In the genomic region with DNA sequence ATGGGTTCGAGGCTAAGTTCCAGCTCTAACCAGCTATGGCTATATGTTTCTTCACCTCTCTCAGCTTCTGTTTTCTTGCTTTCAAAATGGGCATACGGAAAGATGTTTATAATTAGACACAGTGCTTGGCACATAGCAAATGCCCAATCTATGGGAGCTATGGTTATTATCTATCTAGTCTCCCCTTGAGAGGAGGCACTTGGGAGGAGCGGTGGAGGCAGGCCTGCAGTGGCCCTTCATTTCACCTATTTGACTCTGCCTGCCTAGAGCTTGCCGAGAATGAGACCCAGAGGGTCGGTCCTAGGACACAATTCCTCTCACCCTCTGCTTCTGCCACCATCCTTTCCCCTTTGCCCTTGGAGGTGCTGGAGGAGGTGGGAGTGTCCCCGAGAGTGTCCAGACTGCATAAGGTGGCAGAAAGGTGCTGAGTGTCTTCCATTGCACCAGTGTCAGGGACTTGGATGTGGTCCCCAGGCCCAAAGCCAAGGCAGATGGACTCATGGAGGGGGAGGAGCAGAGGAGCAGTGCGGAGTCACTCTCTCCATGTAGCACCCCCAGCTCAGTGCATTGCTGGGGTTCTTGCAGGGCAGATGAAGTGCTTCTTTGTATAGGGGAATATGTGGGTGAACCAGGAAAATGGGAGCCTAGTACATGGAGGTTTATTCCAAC, we compare ENCODE assay signal across 21 cellular contexts. TPM values are rescaled to one million over a fixed set of nuclear protein-coding genes. Genes with fewer than 3 reads are reported as not detected.
A peak's percentile ranks its signal among the peaks of the same experiment; 100 is the strongest.
DNase-seq lines count a peak whose midpoint lies in the region; ATAC-seq, FAIRE-seq and TF ChIP-seq lines count a peak whose summit lies in the region.
"Had no signal": no experiment of that assay in that cellular context is flagged by ENCODE, and none has a peak within 500 bp of the region (broad histone marks: within the 10 kb centered on the region; RNA-seq: fewer than 3 reads in every experiment).

No MANE protein-coding gene starts in this region.

- WGBS in K562 (ENCODE audit: insufficient coverage, low coverage, missing lambda C conversion rate) = 27% methylated on average over 7 of the region's 7 CpGs
- 42 to 61% methylated on average over 7 of the region's 7 CpGs for WGBS in heart right ventricle, 2 donors
- 93% methylated on average over 7 of the region's 7 CpGs for WGBS in mammary epithelial cell (ENCODE audit: low coverage, missing lambda C conversion rate)

- no peak overlapping the region for H3K27ac ChIP-seq in CD8-positive, alpha-beta T cell (ENCODE audit: low read depth, low read length)
- H3K27ac ChIP-seq in K562 (ENCODE audit: extremely low read depth, low read depth, low read length) (no peak overlapping the region), heart right ventricle (peak overlapping the region in 9 of 10 donors; percentile 32 to 85 (median 50)), mammary epithelial cell (ENCODE audit: insufficient read depth, low read depth, low read length) (no peak overlapping the region)
- H3K27ac ChIP-seq: C4-2B, PC-9 had no signal

- H3K36me3 Mint-ChIP-seq in CD8-positive, alpha-beta T cell = no peaks in the 10 kb centered on the region
- H3K36me3 Mint-ChIP-seq in nephron progenitor cell (ENCODE audit: low read depth) = no peaks in the 10 kb centered on the region

- in situ Hi-C loops in K562 (cut with MboI) (loop anchor here (25.0 kb wide), 1 partner anchor 110 kb away; no protein-coding TSS in a partner anchor), mammary epithelial cell (cut with MboI; ENCODE audit: low sequenced_read_pairs in 2 of 2) (no loop called here)

- H3K27ac Mint-ChIP-seq in CD8-positive, alpha-beta T cell = peak overlapping the region; percentile 55
- peak overlapping the region; percentile 63 for H3K27ac Mint-ChIP-seq in nephron progenitor cell
- H3K27ac Mint-ChIP-seq: GM23338 had no signal

- no peaks in the 10 kb centered on the region for H3K9me3 Mint-ChIP-seq in CD8-positive, alpha-beta T cell
- H3K9me3 Mint-ChIP-seq in nephron progenitor cell = no peaks in the 10 kb centered on the region
- H3K9me3 Mint-ChIP-seq: GM23338 had no signal

- dilution Hi-C loops in mammary epithelial cell (cut with HindIII; ENCODE audit: low sequenced_read_pairs) = no loop called here

- TF ChIP-seq RAD21 in K562 (CRISPR knock-in tag; conservative IDR thresholded peaks at IDR 0.05 in 1 of 2, IDR thresholded peaks at IDR 0.05 in 1 of 2) = no peak

- no peak for TF ChIP-seq POLR2A in K562 (conservative IDR thresholded peaks at IDR 0.05)

- no peaks in the 10 kb centered on the region for H3K27me3 Mint-ChIP-seq in CD8-positive, alpha-beta T cell (ENCODE audit: low read depth)
- H3K27me3 Mint-ChIP-seq in nephron progenitor cell (ENCODE audit: low read depth, poor library complexity) = peaks cover 18% of the 10 kb centered on the region

- H3K9ac ChIP-seq in K562 (ENCODE audit: insufficient read depth in 1 of 2, low read depth in 2 of 2, low read length in 2 of 2) (no peak overlapping the region), mammary epithelial cell (ENCODE audit: insufficient read depth, low read length) (no peak overlapping the region)
- H3K9ac ChIP-seq: SK-N-SH had no signal

- no peak overlapping the region for H3K4me3 ChIP-seq in CD8-positive, alpha-beta T cell (ENCODE audit: low read depth, low read length)
- H3K4me3 ChIP-seq in K562 (no peak overlapping the region), heart right ventricle (no peak overlapping the region), mammary epithelial cell (replicated peaks in 1 of 3; ENCODE audit: insufficient read depth in 1 of 3, low read depth in 2 of 3, low read length in 3 of 3) (no peak overlapping the region)
- H3K4me3 ChIP-seq: A549, GM23338, PC-9 had no signal

- no peaks in the 10 kb centered on the region for H3K36me3 ChIP-seq in CD8-positive, alpha-beta T cell (ENCODE audit: insufficient read depth, low read length)
- H3K36me3 ChIP-seq in K562 (ENCODE audit: control insufficient read depth, insufficient read depth, low read length) (no peaks in the 10 kb centered on the region), heart right ventricle (no peaks in the 10 kb centered on the region), mammary epithelial cell (ENCODE audit: insufficient read depth, low read length) (no peaks in the 10 kb centered on the region)

- H4K20me1 ChIP-seq in K562 (replicated peaks; ENCODE audit: control insufficient read depth, insufficient read depth, low read length) (no peaks in the 10 kb centered on the region), mammary epithelial cell (ENCODE audit: insufficient read depth, low read length) (no peaks in the 10 kb centered on the region)

- H3K4me2 ChIP-seq in K562 (ENCODE audit: insufficient read depth, low read length) (no peak overlapping the region), mammary epithelial cell (ENCODE audit: insufficient read depth, low read depth, low read length) (no peak overlapping the region)
- H3K4me2 ChIP-seq: A549, GM23338, PC-9, SK-N-SH had no signal

- H3K27me3 ChIP-seq in CD8-positive, alpha-beta T cell (ENCODE audit: insufficient read depth, low read length) = no peaks in the 10 kb centered on the region
- H3K27me3 ChIP-seq in K562 (ENCODE audit: control insufficient read depth in 2 of 2, insufficient read depth in 2 of 2, low read length in 2 of 2) (peaks cover 0 to 30% of the 10 kb centered on the region in 2 experiments; a peak in 2 of 5 replicates), heart right ventricle (peaks cover 0 to 10% (median 3%) of the 10 kb centered on the region in 7 donors), mammary epithelial cell (ENCODE audit: insufficient read depth, low read length) (no peaks in the 10 kb centered on the region)

- BruUV-seq in K562 (replicated peaks; lab: Mats Ljungman, UMichigan) (no TSS peak), mammary epithelial cell (replicated peaks; lab: Mats Ljungman, UMichigan) (no TSS peak)

- H3K9me1 ChIP-seq in K562 (ENCODE audit: control insufficient read depth, insufficient read depth, low read length) = no peaks in the 10 kb centered on the region

- POLR2A ChIA-PET in CD8-positive, alpha-beta T cell (lab: Charles Lee) = no interaction called here
- POLR2A ChIA-PET in K562 (lab: Yijun Ruan, JAX) = interaction anchor here (0.6 to 1.1 kb wide), 2 partner anchors 10 to 17 kb away, joined by 3 read pairs; no protein-coding TSS in a partner anchor

- CTCF ChIA-PET in CD8-positive, alpha-beta T cell (lab: Charles Lee) = interaction anchor here (1.1 kb wide), 1 partner anchor 10 kb away, joined by 7 read pairs; no protein-coding TSS in a partner anchor
- CTCF ChIA-PET in K562 (lab: Yijun Ruan, JAX; ENCODE audit: low intra/inter-chr PET ratio) (no interaction called here), mammary epithelial cell (lab: Charles Lee; ENCODE audit: low non-redundant PET) (interaction anchor here (0.9 kb wide), 1 partner anchor 9 kb away, joined by 4 read pairs; a partner anchor contains a TSS)

- intact Hi-C loops in CD8-positive, alpha-beta T cell (cut with DNase I, micrococcal nuclease) = no loop called here
- intact Hi-C loops in K562 (cut with micrococcal nuclease) = no loop called here
- intact Hi-C loops in heart right ventricle (cut with DNase I) = loop anchor here in 1 of 10 donors (5.0 kb wide), 1 partner anchor 85 kb away; no protein-coding TSS in a partner anchor
- intact Hi-C loops in mammary epithelial cell (cut with micrococcal nuclease) = no loop called here

- peaks cover 41% of the 10 kb centered on the region for H3K4me1 Mint-ChIP-seq in CD8-positive, alpha-beta T cell (ENCODE audit: low read depth)
- peaks cover 3% of the 10 kb centered on the region for H3K4me1 Mint-ChIP-seq in nephron progenitor cell

- no peak overlapping the region for H3K4me3 Mint-ChIP-seq in CD8-positive, alpha-beta T cell
- H3K4me3 Mint-ChIP-seq in nephron progenitor cell = no peak overlapping the region
- H3K4me3 Mint-ChIP-seq: GM23338 had no signal

- ATAC-seq in CD8-positive, alpha-beta T cell = no peak
- ATAC-seq in K562 (peak; percentile 25; the same call in 2 of the 3 replicates), heart right ventricle (peak in 7 of 8 donors; percentile 32 to 69 (median 60)), HG02798 (IDR thresholded peaks at IDR 0.05; ENCODE audit: poor library complexity, unreplicated experiment) (no peak), HG02763 (IDR thresholded peaks at IDR 0.05; ENCODE audit: unreplicated experiment) (no peak)
- ATAC-seq: GM23338 had no signal

- no peak for FAIRE-seq in K562 (lab: Jason Lieb, UNC)
- FAIRE-seq: A549 had no signal

- H3K79me2 ChIP-seq in K562 (ENCODE audit: control insufficient read depth, insufficient read depth, low read length) = no peaks in the 10 kb centered on the region
- H3K79me2 ChIP-seq in mammary epithelial cell (ENCODE audit: insufficient read depth, low read length) = no peaks in the 10 kb centered on the region

- H2AFZ ChIP-seq in K562 (ENCODE audit: low read depth, low read length) (no peak overlapping the region), mammary epithelial cell (ENCODE audit: low read depth, low read length) (no peak overlapping the region)
- H2AFZ ChIP-seq: GM23338, PC-9 had no signal

- H3K9me3 ChIP-seq in CD8-positive, alpha-beta T cell (ENCODE audit: low read length) = no peaks in the 10 kb centered on the region
- H3K9me3 ChIP-seq in K562 (replicated peaks; ENCODE audit: control insufficient read depth, insufficient read depth, low read depth, low read length) (peaks cover 3% of the 10 kb centered on the region; the same call in 1 of the 2 replicates), heart right ventricle (no peaks in the 10 kb centered on the region), mammary epithelial cell (replicated peaks; ENCODE audit: insufficient read depth, low read length) (no peaks in the 10 kb centered on the region)
- H3K9me3 ChIP-seq: A549, Caco-2, SK-N-SH had no signal

- no peak for TF ChIP-seq EP300 in K562 (IDR thresholded peaks at IDR 0.05; ENCODE audit: low read length)

- DNase-seq in CD8-positive, alpha-beta T cell = no peak
- DNase-seq in K562 (ENCODE audit: extremely low read depth in 1 of 4, low spot score in 3 of 4) (no peak), heart right ventricle (peak in 1 of 2 donors; percentile 58), nephron progenitor cell (no peak), GM19240 (ENCODE audit: insufficient read length, low spot score) (no peak), mammary epithelial cell (no peak)
- DNase-seq: Caco-2, EL, KG1, NCI-H1417 treated with DMSO at 0.1 percent for 48 hours, NCI-H2029, NCI-H2171, NCI-H69, PC-9, SHP77, SK-N-SH had no signal

- H3K4me1 ChIP-seq in CD8-positive, alpha-beta T cell (ENCODE audit: insufficient read depth, low read length) = peaks cover 33% of the 10 kb centered on the region
- H3K4me1 ChIP-seq in K562 (replicated peaks in 1 of 2; ENCODE audit: control insufficient read depth in 2 of 2, insufficient read depth in 2 of 2, low read length in 2 of 2) = peaks cover 8 to 11% of the 10 kb centered on the region in 2 experiments; a peak in 4 of 5 replicates
- H3K4me1 ChIP-seq in heart right ventricle = peaks cover 5 to 41% (median 22%) of the 10 kb centered on the region in 9 donors
- H3K4me1 ChIP-seq in mammary epithelial cell (ENCODE audit: insufficient read depth, low read length) = peaks cover 15% of the 10 kb centered on the region
- H3K4me1 ChIP-seq: Caco-2 had no signal

- TF ChIP-seq CTCF in CD8-positive, alpha-beta T cell (IDR thresholded peaks at IDR 0.05) = no peak
- TF ChIP-seq CTCF in K562 (IDR thresholded peaks at IDR 0.05 in 2 of 3, conservative IDR thresholded peaks at IDR 0.05 in 1 of 3; ENCODE audit: insufficient read depth in 2 of 3, low read depth in 1 of 3, low read length in 3 of 3) (no peak), heart right ventricle (IDR thresholded peaks at IDR 0.05) (no peak), nephron progenitor cell (IDR thresholded peaks at IDR 0.05) (no peak), mammary epithelial cell (conservative IDR thresholded peaks at IDR 0.05 in 1 of 2, IDR thresholded peaks at IDR 0.05 in 1 of 2; ENCODE audit: extremely low read depth in 1 of 2, insufficient read depth in 1 of 2, low read depth in 1 of 2, low read length in 2 of 2) (no peak)

RNA-seq across cellular contexts. Expression of a gene that starts 9.0 kb away (rescaled TPM):
- 1 to 10 TPM; 1.7 to 1.9 TPM for total RNA-seq in CD8-positive, alpha-beta T cell
- 0.72 and 0.77 TPM in 2 replicates for total RNA-seq in K562 (2011; cell fraction: chromatin; rRNA removed; ENCODE audit: low replicate concordance)
- total RNA-seq in K562 (2011; cell fraction: nucleolus; rRNA removed) = 0.17 and 0.79 TPM in 2 replicates
- 0.66 and 0.76 TPM in 2 replicates for total RNA-seq in K562 (2011; cell fraction: nucleoplasm; rRNA removed)
- 0.12 and 0.45 TPM in 2 replicates for total RNA-seq in K562 (2014; rRNA removed)
- 0.11 and 0.13 TPM in 2 replicates for total RNA-seq in K562 (2014; rRNA removed; fragmentation: Illumina TruSeq; extraction: Trizol)
- total RNA-seq in K562 (2015; rRNA removed; fragmentation: Illumina TruSeq; extraction: Trizol) = 0.26 and 0.29 TPM in 2 replicates
- total RNA-seq in K562 (2021) = 0.20 and 0.31 TPM in 2 replicates
- polyA plus RNA-seq in K562 (2011; rRNA removed) = 0.14 and 0.47 TPM in 2 replicates
- 0.22 and 0.24 TPM in 2 replicates for polyA plus RNA-seq in K562 (2011; cell fraction: cytosol; rRNA removed)
- 1.2 and 1.8 TPM in 2 replicates for polyA plus RNA-seq in K562 (2011; cell fraction: nucleus; rRNA removed)
- polyA plus RNA-seq in K562 (2012) = 0.26 and 0.96 TPM in 2 replicates
- polyA plus RNA-seq in K562 (2014; fragmentation: Illumina TruSeq; extraction: Trizol) = 0.21 and 0.54 TPM in 2 replicates
- polyA plus RNA-seq in K562 (2014; fragmentation: Nextera tagmentation; extraction: Ambion mirVana) = under 1 TPM in 1 of 2 experiments, not detected in 1; 0.01 TPM
- 0.12 and 0.42 TPM in 2 replicates for polyA plus RNA-seq in K562 (2014; rRNA removed)
- polyA minus RNA-seq in K562 (2011; rRNA and poly(A)+ RNA removed) = not detected in 2 replicates
- not detected in 2 replicates for polyA minus RNA-seq in K562 (2011; cell fraction: cytosol; rRNA and poly(A)+ RNA removed)
- 0.40 and 0.89 TPM in 2 replicates for polyA minus RNA-seq in K562 (2011; cell fraction: nucleus; rRNA and poly(A)+ RNA removed)
- total RNA-seq in heart right ventricle = 10 to 100 TPM in 2 of 10 donors, 1 to 10 TPM in 3, under 1 TPM in 5; 0.19 to 13.5 (median 1.0) TPM
- polyA plus RNA-seq in heart right ventricle = 1 to 10 TPM; 3.2 to 3.7 TPM
- under 1 TPM; 0.45 to 0.50 TPM for total RNA-seq in mammary epithelial cell
- 0.15 TPM for polyA plus RNA-seq in mammary epithelial cell
- not detected for polyA minus RNA-seq in mammary epithelial cell

RNA-seq across cellular contexts. Expression of a gene that starts 42.2 kb away (rescaled TPM):
- total RNA-seq in CD8-positive, alpha-beta T cell = 100 to 1,000 TPM; 106 to 108 TPM
- 135 and 260 TPM in 2 replicates for total RNA-seq in K562 (2011; cell fraction: chromatin; rRNA removed; ENCODE audit: low replicate concordance)
- 174 and 175 TPM in 2 replicates for total RNA-seq in K562 (2011; cell fraction: nucleolus; rRNA removed)
- total RNA-seq in K562 (2011; cell fraction: nucleoplasm; rRNA removed) = 146 and 165 TPM in 2 replicates
- 121 and 126 TPM in 2 replicates for total RNA-seq in K562 (2014; rRNA removed)
- total RNA-seq in K562 (2014; rRNA removed; fragmentation: Illumina TruSeq; extraction: Trizol) = 61.7 and 65.6 TPM in 2 replicates
- 116 and 120 TPM in 2 replicates for total RNA-seq in K562 (2015; rRNA removed; fragmentation: Illumina TruSeq; extraction: Trizol)
- 112 and 139 TPM in 2 replicates for total RNA-seq in K562 (2021)
- polyA plus RNA-seq in K562 (2011; rRNA removed) = 80.7 and 176 TPM in 2 replicates
- 155 and 163 TPM in 2 replicates for polyA plus RNA-seq in K562 (2011; cell fraction: cytosol; rRNA removed)
- 215 and 278 TPM in 2 replicates for polyA plus RNA-seq in K562 (2011; cell fraction: nucleus; rRNA removed)
- 146 and 171 TPM in 2 replicates for polyA plus RNA-seq in K562 (2012)
- polyA plus RNA-seq in K562 (2014; fragmentation: Illumina TruSeq; extraction: Trizol) = 144 and 189 TPM in 2 replicates
- polyA plus RNA-seq in K562 (2014; fragmentation: Nextera tagmentation; extraction: Ambion mirVana) = 10 to 100 TPM; 18.7 to 19.8 TPM
- 123 and 128 TPM in 2 replicates for polyA plus RNA-seq in K562 (2014; rRNA removed)
- 58.0 and 78.3 TPM in 2 replicates for polyA minus RNA-seq in K562 (2011; rRNA and poly(A)+ RNA removed)
- polyA minus RNA-seq in K562 (2011; cell fraction: cytosol; rRNA and poly(A)+ RNA removed) = 54.1 and 65.3 TPM in 2 replicates
- 38.1 and 80.1 TPM in 2 replicates for polyA minus RNA-seq in K562 (2011; cell fraction: nucleus; rRNA and poly(A)+ RNA removed)
- total RNA-seq in heart right ventricle = 1 to 10 TPM in 2 of 10 donors, under 1 TPM in 8; 0.09 to 6.2 (median 0.47) TPM
- under 1 TPM; 0.32 to 0.51 TPM for polyA plus RNA-seq in heart right ventricle
- not detected for total RNA-seq in mammary epithelial cell
- polyA plus RNA-seq in mammary epithelial cell = 0.03 TPM
- not detected for polyA minus RNA-seq in mammary epithelial cell
- total RNA-seq: Caco-2, GM23338, PC-9 had no signal
- polyA plus RNA-seq: GM23338, SK-N-SH had no signal

RNA-seq across cellular contexts. Expression of a gene that starts 58.1 kb away (rescaled TPM):
- 10 to 100 TPM; 58.4 to 64.2 TPM for total RNA-seq in CD8-positive, alpha-beta T cell
- 15.5 and 36.2 TPM in 2 replicates for total RNA-seq in K562 (2011; cell fraction: chromatin; rRNA removed; ENCODE audit: low replicate concordance)
- 13.9 and 24.0 TPM in 2 replicates for total RNA-seq in K562 (2011; cell fraction: nucleolus; rRNA removed)
- 13.5 and 19.8 TPM in 2 replicates for total RNA-seq in K562 (2011; cell fraction: nucleoplasm; rRNA removed)
- 13.1 and 21.8 TPM in 2 replicates for total RNA-seq in K562 (2014; rRNA removed)
- 7.9 and 9.2 TPM in 2 replicates for total RNA-seq in K562 (2014; rRNA removed; fragmentation: Illumina TruSeq; extraction: Trizol)
- total RNA-seq in K562 (2015; rRNA removed; fragmentation: Illumina TruSeq; extraction: Trizol) = 11.1 and 11.8 TPM in 2 replicates
- 19.1 and 22.7 TPM in 2 replicates for total RNA-seq in K562 (2021)
- polyA plus RNA-seq in K562 (2011; rRNA removed) = 27.3 and 58.1 TPM in 2 replicates
- 17.5 and 24.2 TPM in 2 replicates for polyA plus RNA-seq in K562 (2011; cell fraction: cytosol; rRNA removed)
- polyA plus RNA-seq in K562 (2011; cell fraction: nucleus; rRNA removed) = 31.3 and 39.1 TPM in 2 replicates
- 21.7 and 25.7 TPM in 2 replicates for polyA plus RNA-seq in K562 (2012)
- polyA plus RNA-seq in K562 (2014; fragmentation: Illumina TruSeq; extraction: Trizol) = 11.4 and 15.9 TPM in 2 replicates
- polyA plus RNA-seq in K562 (2014; fragmentation: Nextera tagmentation; extraction: Ambion mirVana) = under 1 TPM; 0.17 to 0.32 TPM
- polyA plus RNA-seq in K562 (2014; rRNA removed) = 15.3 and 15.6 TPM in 2 replicates
- 12.5 and 17.4 TPM in 2 replicates for polyA minus RNA-seq in K562 (2011; rRNA and poly(A)+ RNA removed)
- 11.4 and 13.7 TPM in 2 replicates for polyA minus RNA-seq in K562 (2011; cell fraction: cytosol; rRNA and poly(A)+ RNA removed)
- polyA minus RNA-seq in K562 (2011; cell fraction: nucleus; rRNA and poly(A)+ RNA removed) = 3.4 and 10.0 TPM in 2 replicates
- total RNA-seq in heart right ventricle = 10 to 100 TPM; 70.9 to 92.7 (median 83.4) TPM
- 10 to 100 TPM; 21.5 to 29.6 TPM for polyA plus RNA-seq in heart right ventricle
- 10 to 100 TPM; 36.7 to 56.2 TPM for total RNA-seq in mammary epithelial cell
- polyA plus RNA-seq in mammary epithelial cell = 33.9 TPM
- polyA minus RNA-seq in mammary epithelial cell = 21.9 TPM

Comparison
In these comparisons a context has a peak if more than half of its experiments do, and no peak if none do; other contexts are left out.
1. ATAC-seq: peak in K562 (single experiment) and heart right ventricle (7 of 8); none in CD8-positive, alpha-beta T cell (single experiment), HG02798 (single experiment) and HG02763 (single experiment).
2. H3K27ac ChIP-seq: peak in heart right ventricle (9 of 10); none in CD8-positive, alpha-beta T cell (single experiment), K562 (single experiment) and mammary epithelial cell (single experiment).
3. RNA of a gene that starts 42.2 kb away (total RNA-seq): 61.7 to 260 TPM in K562 and 106 to 108 TPM in CD8-positive, alpha-beta T cell; 0.09 to 6.2 TPM in heart right ventricle and not detected in mammary epithelial cell; every median in the first group is over 4 times any median in the second.